In genomic region chr13:62747152-62747551, GRCh38 we compare ENCODE assay signal across 19 cellular contexts.
"Had no signal": no experiment of that assay in that cellular context is flagged by ENCODE, and none has a peak within 500 bp of the region (broad histone marks: within the 10 kb centered on the region; RNA-seq: fewer than 3 reads in every experiment).

No MANE protein-coding gene starts in this region.

- ATAC-seq: gastroesophageal sphincter; naive thymus-derived CD8-positive, alpha-beta T cell; upper lobe of right lung had no signal

- DNase-seq: activated CD4-positive, CD25-positive, alpha-beta regulatory T cell treated with anti-CD3 and anti-CD28 coated beads, Interleukin-2, amount 50 U/mL, for 72 hours; activated naive CD4-positive, alpha-beta T cell; activated naive CD8-positive, alpha-beta T cell treated with anti-CD3 and anti-CD28 coated beads, Interleukin-2, amount 10 ng/mL, durations not matched to agents 7 days and 5 days; activated T-cell treated with anti-CD3 and anti-CD28 coated beads for 4 hours; aorta; erythroblast; kidney; left ventricle myocardium inferior; naive thymus-derived CD8-positive, alpha-beta T cell; sigmoid colon; stimulated activated CD4-positive, alpha-beta T cell treated with anti-CD3 and anti-CD28 coated beads, Interleukin-12 subunit alpha, Interleukin-12 subunit beta, amount 100 ng/mL, for 4 hours; stimulated activated CD4-positive, alpha-beta T cell treated with anti-CD3 and anti-CD28 coated beads, Interleukin-2, amount 100 ng/mL, for 24 hours; T1000; upper lobe of right lung had no signal

- H3K4me1 ChIP-seq: gastroesophageal sphincter, left ventricle myocardium inferior, parathyroid adenoma, sigmoid colon, upper lobe of right lung had no signal

- H3K9ac ChIP-seq: parathyroid adenoma had no signal

- H2AFZ ChIP-seq: hepatocyte, parathyroid adenoma had no signal

- H3K27ac ChIP-seq: gastroesophageal sphincter, hepatocyte, left ventricle myocardium inferior, neutrophil, parathyroid adenoma, sigmoid colon, thoracic aorta, upper lobe of right lung had no signal

- H3K79me2 ChIP-seq: hepatocyte, parathyroid adenoma had no signal

- H3K4me3 ChIP-seq: gastroesophageal sphincter, hepatocyte, left ventricle myocardium inferior, sigmoid colon, thoracic aorta, upper lobe of right lung had no signal

- H3K9me3 ChIP-seq: gastroesophageal sphincter, neutrophil, sigmoid colon, thoracic aorta, upper lobe of right lung had no signal

- H3K36me3 ChIP-seq: gastroesophageal sphincter, left ventricle myocardium inferior, neutrophil, sigmoid colon, thoracic aorta, upper lobe of right lung had no signal

- H3K27me3 ChIP-seq: gastroesophageal sphincter, hepatocyte, neutrophil, sigmoid colon, upper lobe of right lung had no signal

- H3K4me2 ChIP-seq: hepatocyte had no signal
